ENCODE assay signal across 28 cellular contexts in genomic region chr7:152000191-152000590, GRCh38. TPM values are rescaled to one million over a fixed set of nuclear protein-coding genes. Genes with fewer than 3 reads are reported as not detected.
DNase-seq lines count a peak whose midpoint lies in the region; ATAC-seq and TF ChIP-seq lines count a peak whose summit lies in the region.
"Had no signal": no experiment of that assay in that cellular context is flagged by ENCODE, and none has a peak within 500 bp of the region (broad histone marks: within the 10 kb centered on the region; RNA-seq: fewer than 3 reads in every experiment).

No MANE protein-coding gene starts in this region.

- H3K4me3 ChIP-seq in SJSA1 (no peak overlapping the region), fibroblast of mammary gland (ENCODE audit: control insufficient read depth, low read depth, low read length) (no peak overlapping the region), smooth muscle cell (no peak overlapping the region), suprapubic skin (no peak overlapping the region), aorta (ENCODE audit: low read length in 2 of 2) (no peak overlapping the region)
- H3K4me3 ChIP-seq: BLaER1 treated with 17β-estradiol and CSF1 and Interleukin-3, amounts not matched to agents 10 nM and 100 nM had no signal

- H3K27me3 ChIP-seq in SJSA1 (replicated peaks): no peaks in the 10 kb centered on the region
- H3K27me3 ChIP-seq in smooth muscle cell (ENCODE audit: low read depth): peaks cover 9% of the 10 kb centered on the region
- peaks cover 6% of the 10 kb centered on the region for H3K27me3 ChIP-seq in suprapubic skin
- peaks cover 0 to 2% of the 10 kb centered on the region in 2 donors for H3K27me3 ChIP-seq in aorta (ENCODE audit: control insufficient read depth in 1 of 2, insufficient read depth in 2 of 2, low read length in 1 of 2)
- H3K27me3 ChIP-seq: BLaER1 treated with 17β-estradiol and CSF1 and Interleukin-3, amounts not matched to agents 10 nM and 100 nM had no signal

- H3K27ac ChIP-seq in SJSA1: peak overlapping the region; percentile 2
- peak overlapping the region; percentile 56 for H3K27ac ChIP-seq in smooth muscle cell (ENCODE audit: low read depth)
- no peak overlapping the region for H3K27ac ChIP-seq in suprapubic skin
- H3K27ac ChIP-seq in aorta (ENCODE audit: low read depth in 1 of 2, low read length in 2 of 2): no peak overlapping the region
- H3K27ac ChIP-seq: BLaER1 treated with 17β-estradiol and CSF1 and Interleukin-3, amounts not matched to agents 10 nM and 100 nM had no signal

- 35% methylated on average over 1 of the region's 1 CpG for whole genome bisulfite sequencing in smooth muscle cell (ENCODE audit: low lambda C conversion rate)
- WGBS in suprapubic skin: 95% methylated on average over 1 of the region's 1 CpG
- 74 to 91% methylated on average over 1 of the region's 1 CpG for WGBS in aorta, 2 donors

- H4K20me1 ChIP-seq in smooth muscle cell (ENCODE audit: low read depth): no peaks in the 10 kb centered on the region
- H4K20me1 ChIP-seq: BLaER1 treated with 17β-estradiol and CSF1 and Interleukin-3, amounts not matched to agents 10 nM and 100 nM had no signal

- H3K9me3 ChIP-seq in SJSA1 (replicated peaks) (no peaks in the 10 kb centered on the region), smooth muscle cell (replicated peaks; ENCODE audit: low read depth) (no peaks in the 10 kb centered on the region), suprapubic skin (no peaks in the 10 kb centered on the region), aorta (ENCODE audit: control insufficient read depth, low read length) (peaks cover 2% of the 10 kb centered on the region)

- H3K79me2 ChIP-seq in smooth muscle cell (ENCODE audit: low read depth): no peaks in the 10 kb centered on the region

- no peak overlapping the region for H3K9ac ChIP-seq in smooth muscle cell (ENCODE audit: low read depth)
- H3K9ac ChIP-seq: BLaER1 treated with 17β-estradiol and CSF1 and Interleukin-3, amounts not matched to agents 10 nM and 100 nM had no signal

- TF ChIP-seq EP300 in suprapubic skin (IDR thresholded peaks at IDR 0.05): no peak

- peak; percentile 41 for DNase-seq in ELR (ENCODE audit: low read depth)
- DNase-seq in SJSA1 (ENCODE audit: low read depth in 1 of 2, low spot score in 2 of 2): peak; percentile 57 to 66
- peak; percentile 39 for DNase-seq in fibroblast of mammary gland (ENCODE audit: low read depth)
- no peak for DNase-seq in smooth muscle cell (lab: John Stamatoyannopoulos, UW; ENCODE audit: unreplicated experiment)
- no peak for DNase-seq in NCI-H524 treated with DMSO at 0.1 percent for 48 hours (lab: John Stamatoyannopoulos, UW)
- no peak for DNase-seq in suprapubic skin (ENCODE audit: low spot score in 2 of 2)
- no peak for DNase-seq in aorta
- DNase-seq: AML-193; CD4-positive, alpha-beta memory T cell; COR-L47; DMS53; H7; HFFc6; KBM-7; NCI-H1105; NCI-H1436 treated with DMSO at 0.1 percent for 48 hours; NCI-H187 treated with DMSO at 0.1 percent for 48 hours; NCI-H2107; NCI-H446; NCI-H526; RPMI8226; SHP77 had no signal

- no peak for ATAC-seq in aorta (ENCODE audit: low FRiP score)
- ATAC-seq in GM19035 (IDR thresholded peaks at IDR 0.05; ENCODE audit: unreplicated experiment): no peak

- no peaks in the 10 kb centered on the region for H3F3A ChIP-seq in smooth muscle cell (ENCODE audit: low read depth)

- H3K4me1 ChIP-seq in SJSA1 (replicated peaks): peaks cover 9% of the 10 kb centered on the region
- H3K4me1 ChIP-seq in smooth muscle cell (ENCODE audit: low read depth): no peaks in the 10 kb centered on the region
- H3K4me1 ChIP-seq in suprapubic skin: no peaks in the 10 kb centered on the region
- no peaks in the 10 kb centered on the region for H3K4me1 ChIP-seq in aorta (ENCODE audit: control insufficient read depth in 1 of 2, insufficient read depth in 2 of 2, low read length in 2 of 2)

- intact Hi-C loops in aorta (cut with DNase I): no loop called here

- TF ChIP-seq CTCF in fibroblast of mammary gland (conservative IDR thresholded peaks at IDR 0.05; ENCODE audit: control insufficient read depth, insufficient read depth, low read depth, low read length): no peak
- no peak for TF ChIP-seq CTCF in smooth muscle cell (IDR thresholded peaks at IDR 0.05; ENCODE audit: borderline replicate concordance, insufficient read depth, poor library complexity, severe bottlenecking)
- no peak for TF ChIP-seq CTCF in suprapubic skin (IDR thresholded peaks at IDR 0.05)

- TF ChIP-seq POLR2A in suprapubic skin (IDR thresholded peaks at IDR 0.05): no peak

- H3K36me3 ChIP-seq in SJSA1 (no peaks in the 10 kb centered on the region), smooth muscle cell (ENCODE audit: low read depth) (no peaks in the 10 kb centered on the region), suprapubic skin (no peaks in the 10 kb centered on the region), aorta (ENCODE audit: control insufficient read depth in 1 of 2, insufficient read depth in 2 of 2, low read length in 1 of 2) (no peaks in the 10 kb centered on the region)
- H3K36me3 ChIP-seq: BLaER1 treated with 17β-estradiol and CSF1 and Interleukin-3, amounts not matched to agents 10 nM and 100 nM had no signal

- peak overlapping the region; percentile 51 for H3K4me2 ChIP-seq in smooth muscle cell
- H3K4me2 ChIP-seq: BLaER1 treated with 17β-estradiol and CSF1 and Interleukin-3, amounts not matched to agents 10 nM and 100 nM had no signal

- H2AFZ ChIP-seq in smooth muscle cell (ENCODE audit: low read depth): no peak overlapping the region

RNA-seq across cellular contexts. Expression of gene GALNT11, which starts 25.3 kb away (rescaled TPM):
- 42.9 and 48.8 TPM in 2 replicates for total RNA-seq in SJSA1 (2014; rRNA removed; shearing (Covaris generic))
- total RNA-seq in smooth muscle cell (73.6 and 77.2 TPM in 2 replicates), suprapubic skin (10 to 100 TPM; 34.5 to 48.6 (median 42.5) TPM), aorta (10 to 100 TPM; 25.3 to 45.8 TPM)
- polyA plus RNA-seq in smooth muscle cell (40.4 and 40.8 TPM in 2 replicates), aorta (10 to 100 TPM; 20.5 to 23.9 TPM)

RNA-seq across cellular contexts. Expression of gene GALNTL5, which starts 43.9 kb away (rescaled TPM):
- total RNA-seq in SJSA1 (2014; rRNA removed; shearing (Covaris generic)): not detected in 2 replicates
- total RNA-seq in smooth muscle cell (not detected in 2 replicates), suprapubic skin (not detected), aorta (not detected)
- polyA plus RNA-seq in smooth muscle cell (not detected in 2 replicates), aorta (not detected)
- total RNA-seq: CD4-positive, alpha-beta memory T cell; Daoy; H7; HFFc6; LHCN-M2; MCF 10A had no signal
- polyA plus RNA-seq: AG04450; CD4-positive, alpha-beta memory T cell had no signal

Comparison
In these comparisons a context has a peak if more than half of its experiments do, and no peak if none do; other contexts are left out.
1. DNase-seq: peak in ELR (single experiment), SJSA1 (2 of 2) and fibroblast of mammary gland (single experiment); none in smooth muscle cell (single experiment), NCI-H524 treated with DMSO at 0.1 percent for 48 hours (single experiment), suprapubic skin (0 of 2) and aorta (0 of 2).
2. H3K27ac ChIP-seq: peak in SJSA1 (single experiment) and smooth muscle cell (single experiment); none in suprapubic skin (single experiment) and aorta (0 of 2).